Comparison of ENCODE assay signal across 1 cellular context in the genomic region with DNA sequence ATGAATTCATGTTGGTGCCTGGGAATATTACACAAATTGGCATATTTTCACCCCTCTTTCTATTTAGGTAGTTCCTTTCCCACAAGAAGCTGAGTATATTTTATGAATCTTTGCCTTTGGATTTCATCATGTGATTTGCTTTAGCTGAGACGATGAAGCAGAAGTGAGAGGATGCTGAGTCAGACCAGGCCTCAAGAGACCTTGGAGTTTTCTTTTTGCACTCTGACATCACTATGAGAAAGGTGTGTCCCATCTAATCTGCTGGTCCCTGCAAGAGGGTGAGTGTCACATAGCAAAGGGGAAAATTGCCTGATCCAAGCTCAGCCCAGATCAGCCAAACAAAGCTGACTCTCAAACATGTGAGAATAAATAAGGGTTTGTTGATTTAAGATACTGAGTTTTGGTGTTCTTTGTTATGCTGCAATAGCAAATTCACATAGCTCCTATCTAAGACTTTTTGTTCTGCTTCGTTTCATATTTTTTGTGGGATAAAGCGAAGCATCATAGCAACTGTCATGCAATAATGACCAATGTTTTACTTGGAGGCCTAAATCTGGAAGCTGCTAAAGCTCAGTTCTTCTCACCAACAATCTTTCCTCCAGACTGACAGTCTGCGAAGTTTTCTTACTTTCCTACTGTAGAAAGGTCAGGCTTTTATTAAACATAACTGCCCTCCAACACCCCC.
TF ChIP-seq lines count a peak whose summit lies in the region.

No MANE protein-coding gene starts in this region.

TF ChIP-seq in GM12878, 131 proteins besides CTCF, POLR2A, EP300 and RAD21 (continued from another document):
- TF ChIP-seq KAT2A (conservative IDR thresholded peaks at IDR 0.05; ENCODE audit: control insufficient read depth, low read depth, low read length) = no peak
- TF ChIP-seq, protein P1, sequence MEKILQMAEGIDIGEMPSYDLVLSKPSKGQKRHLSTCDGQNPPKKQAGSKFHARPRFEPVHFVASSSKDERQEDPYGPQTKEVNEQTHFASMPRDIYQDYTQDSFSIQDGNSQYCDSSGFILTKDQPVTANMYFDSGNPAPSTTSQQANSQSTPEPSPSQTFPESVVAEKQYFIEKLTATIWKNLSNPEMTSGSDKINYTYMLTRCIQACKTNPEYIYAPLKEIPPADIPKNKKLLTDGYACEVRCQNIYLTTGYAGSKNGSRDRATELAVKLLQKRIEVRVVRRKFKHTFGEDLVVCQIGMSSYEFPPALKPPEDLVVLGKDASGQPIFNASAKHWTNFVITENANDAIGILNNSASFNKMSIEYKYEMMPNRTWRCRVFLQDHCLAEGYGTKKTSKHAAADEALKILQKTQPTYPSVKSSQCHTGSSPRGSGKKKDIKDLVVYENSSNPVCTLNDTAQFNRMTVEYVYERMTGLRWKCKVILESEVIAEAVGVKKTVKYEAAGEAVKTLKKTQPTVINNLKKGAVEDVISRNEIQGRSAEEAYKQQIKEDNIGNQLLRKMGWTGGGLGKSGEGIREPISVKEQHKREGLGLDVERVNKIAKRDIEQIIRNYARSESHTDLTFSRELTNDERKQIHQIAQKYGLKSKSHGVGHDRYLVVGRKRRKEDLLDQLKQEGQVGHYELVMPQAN (conservative IDR thresholded peaks at IDR 0.05) = no peak
- TF ChIP-seq IKZF1 (conservative IDR thresholded peaks at IDR 0.05) = peak; percentile 32; the same call in 1 of the 2 replicates
- no peak for TF ChIP-seq YBX1 (IDR thresholded peaks at IDR 0.05)
- no peak for TF ChIP-seq MXI1 (IDR thresholded peaks at IDR 0.05; ENCODE audit: low read depth, low read length)
- TF ChIP-seq MEF2B (IDR thresholded peaks at IDR 0.05; ENCODE audit: partially characterized antibody, poor library complexity, severe bottlenecking) = peak; percentile 59
- TF ChIP-seq, protein P2, sequence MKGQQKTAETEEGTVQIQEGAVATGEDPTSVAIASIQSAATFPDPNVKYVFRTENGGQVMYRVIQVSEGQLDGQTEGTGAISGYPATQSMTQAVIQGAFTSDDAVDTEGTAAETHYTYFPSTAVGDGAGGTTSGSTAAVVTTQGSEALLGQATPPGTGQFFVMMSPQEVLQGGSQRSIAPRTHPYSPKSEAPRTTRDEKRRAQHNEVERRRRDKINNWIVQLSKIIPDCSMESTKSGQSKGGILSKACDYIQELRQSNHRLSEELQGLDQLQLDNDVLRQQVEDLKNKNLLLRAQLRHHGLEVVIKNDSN (IDR thresholded peaks at IDR 0.05; ENCODE audit: borderline replicate concordance, extremely low read length, insufficient read depth, low read depth, low read length) = no peak
